ENCODE assay signal across 35 cellular contexts in the genomic region with DNA sequence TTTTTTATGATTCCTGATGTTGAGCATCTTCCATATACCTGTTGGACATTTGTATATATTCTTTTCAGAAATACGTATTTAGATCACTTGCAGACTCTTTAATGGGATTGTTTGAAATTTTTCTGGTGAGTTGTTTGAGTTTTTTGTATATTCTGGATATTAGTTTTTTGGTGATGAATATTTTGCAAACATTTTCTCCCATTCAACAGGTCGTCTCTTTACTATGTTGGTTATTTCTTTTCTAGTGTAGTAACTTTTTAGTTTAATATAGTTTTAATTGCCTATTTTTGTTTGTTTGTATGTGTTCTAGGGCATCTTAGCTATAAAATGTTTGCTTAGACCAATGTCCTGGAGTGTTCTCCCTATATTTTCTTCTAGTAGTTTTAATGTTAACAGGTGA.
"Had no signal": no experiment of that assay in that cellular context is flagged by ENCODE, and none has a peak within 500 bp of the region (broad histone marks: within the 10 kb centered on the region; RNA-seq: fewer than 3 reads in every experiment).

No MANE protein-coding gene starts in this region.

- H3K4me2 ChIP-seq: KMS-11 had no signal

- H3K36me3 ChIP-seq: MG63 had no signal

- H3K9me3 ChIP-seq: MG63 had no signal

- DNase-seq: Karpas-422, Kasumi-1, MG63, MM.1S, MV-4-11, NCI-H1048, NCI-H1092, NCI-H1092 treated with DMSO at 0.1 percent for 48 hours, NCI-H1105, NCI-H1105 treated with DMSO at 0.1 percent for 48 hours, NCI-H1417, NCI-H1417 treated with DMSO at 0.1 percent for 48 hours, NCI-H1436, NCI-H1436 treated with DMSO at 0.1 percent for 48 hours, NCI-H146, NCI-H1694, NCI-H1694 treated with DMSO at 0.1 percent for 48 hours, NCI-H187, NCI-H187 treated with DMSO at 0.1 percent for 48 hours, NCI-H1930, NCI-H2029, NCI-H2029 treated with DMSO at 0.1 percent for 48 hours, NCI-H2081, NCI-H2081 treated with DMSO at 0.1 percent for 48 hours, NCI-H2107, NCI-H2171, NCI-H2171 treated with DMSO at 0.1 percent for 48 hours, NCI-H2227 treated with DMSO at 0.1 percent for 48 hours, NCI-H226, NCI-H345, NCI-H446, NCI-H446 treated with DMSO at 0.1 percent for 48 hours, NCI-H510A, NCI-H510A treated with DMSO at 0.1 percent for 48 hours had no signal

- H3K4me3 ChIP-seq: MG63 had no signal

- H3K27ac ChIP-seq: KMS-11 had no signal

- H3K27me3 ChIP-seq: MG63 had no signal

- H3K9ac ChIP-seq: KMS-11 had no signal
